In genomic region chr6:35497571-35498406, GRCh38 we compare ENCODE assay signal across 1 cellular context.
TF ChIP-seq lines count a peak whose summit lies in the region.

No MANE protein-coding gene starts in this region.

TF ChIP-seq in WTC11, 78 proteins besides CTCF, POLR2A, EP300 and RAD21 (continued from another document):
- TF ChIP-seq CBFB (CRISPR knock-in tag; IDR thresholded peaks at IDR 0.05; ENCODE audit: low read depth) (no peak), ZNF425 (CRISPR knock-in tag; conservative IDR thresholded peaks at IDR 0.05) (no peak), E2F4 (CRISPR knock-in tag; IDR thresholded peaks at IDR 0.05; ENCODE audit: borderline replicate concordance, low read depth) (no peak), SMAD3 (CRISPR knock-in tag; IDR thresholded peaks at IDR 0.05; ENCODE audit: borderline replicate concordance) (peak; percentile 68; the same call in 1 of the 2 replicates), FOXK1 (CRISPR knock-in tag; IDR thresholded peaks at IDR 0.05) (0 out of 2 replicates have a peak, but pooled peaks have one; percentile 25), ZNF532 (CRISPR knock-in tag; IDR thresholded peaks at IDR 0.05; ENCODE audit: borderline replicate concordance) (no peak), CREB1 (CRISPR knock-in tag; IDR thresholded peaks at IDR 0.05) (no peak), GRHL2 (CRISPR knock-in tag; IDR thresholded peaks at IDR 0.05; ENCODE audit: insufficient replicate concordance, severe bottlenecking) (no peak), ZNF512 (CRISPR knock-in tag; IDR thresholded peaks at IDR 0.05; ENCODE audit: borderline replicate concordance) (no peak), ZNF232 (CRISPR knock-in tag; IDR thresholded peaks at IDR 0.05) (0 out of 2 replicates have a peak, but pooled peaks have one; percentile 20), PREB (CRISPR knock-in tag; IDR thresholded peaks at IDR 0.05; ENCODE audit: borderline replicate concordance) (no peak), TEAD4 (CRISPR knock-in tag; IDR thresholded peaks at IDR 0.05) (no peak), JUN (CRISPR knock-in tag; IDR thresholded peaks at IDR 0.05) (peak; percentile 49; the same call in 1 of the 2 replicates), NFE2L1 (CRISPR knock-in tag; IDR thresholded peaks at IDR 0.05) (no peak; the same call in 1 of the 2 replicates), FOXP4 (CRISPR knock-in tag; IDR thresholded peaks at IDR 0.05) (peak; percentile 74; the same call in 1 of the 2 replicates), TCF7 (CRISPR knock-in tag; IDR thresholded peaks at IDR 0.05; ENCODE audit: low read depth) (no peak), ZMAT4 (CRISPR knock-in tag; IDR thresholded peaks at IDR 0.05) (no peak), IRF1 (CRISPR knock-in tag; IDR thresholded peaks at IDR 0.05) (0 out of 2 replicates have a peak, but pooled peaks have one; percentile 5), STAT6 (CRISPR knock-in tag; conservative IDR thresholded peaks at IDR 0.05; ENCODE audit: low read depth) (no peak), IRF2 (CRISPR knock-in tag; IDR thresholded peaks at IDR 0.05; ENCODE audit: borderline replicate concordance, low read depth) (0 out of 2 replicates have a peak, but pooled peaks have one; percentile 33), ARID4B (CRISPR knock-in tag; IDR thresholded peaks at IDR 0.05; ENCODE audit: borderline replicate concordance) (peak; percentile 32; the same call in 1 of the 2 replicates), ELF4 (CRISPR knock-in tag; IDR thresholded peaks at IDR 0.05; ENCODE audit: low read depth) (peak; percentile 45; the same call in 1 of the 2 replicates)
